19 cellular contexts compared by ENCODE assay signal in genomic region chr6:5833120-5833519, GRCh38.
DNase-seq lines count a peak whose midpoint lies in the region; ATAC-seq and TF ChIP-seq lines count a peak whose summit lies in the region.
"Had no signal": no experiment of that assay in that cellular context is flagged by ENCODE, and none has a peak within 500 bp of the region (broad histone marks: within the 10 kb centered on the region; RNA-seq: fewer than 3 reads in every experiment).

No MANE protein-coding gene starts in this region.

- no peaks in the 10 kb centered on the region for H3K27me3 Mint-ChIP-seq in CD4-positive, alpha-beta T cell
- peaks cover 0 to 2% of the 10 kb centered on the region in 2 donors for H3K27me3 Mint-ChIP-seq in T-cell
- H3K27me3 Mint-ChIP-seq in naive thymus-derived CD8-positive, alpha-beta T cell: no peaks in the 10 kb centered on the region

- intact Hi-C loops in CD4-positive, alpha-beta T cell (cut with DNase I, micrococcal nuclease): no loop called here

- no peak for DNase-seq in CD4-positive, alpha-beta T cell
- DNase-seq in T-cell: no peak
- DNase-seq in naive thymus-derived CD8-positive, alpha-beta T cell: no peak
- no peak for DNase-seq in BE2C
- DNase-seq: C1 segment of cervical spinal cord; DMS79; GDM1; MG63; NCI-H1105; NCI-H1694 treated with DMSO at 0.1 percent for 48 hours; NCI-H69; NK-92 treated with Interleukin-12 subunit alpha and Interleukin-12 subunit beta, amount 100 ng/mL, for 24 hours; SJCRH30 had no signal

- H3K4me3 Mint-ChIP-seq in CD4-positive, alpha-beta T cell: no peak overlapping the region
- peak overlapping the region in 1 of 3 donors; percentile 84 for H3K4me3 Mint-ChIP-seq in T-cell
- peak overlapping the region in 3 of 10 donors; percentile 75 to 84 (median 77) for H3K4me3 Mint-ChIP-seq in naive thymus-derived CD8-positive, alpha-beta T cell
- H3K4me3 Mint-ChIP-seq: GM23338 had no signal

- no peak for ATAC-seq in CD4-positive, alpha-beta T cell (ENCODE audit: poor library complexity)
- ATAC-seq in T-cell (replicated peaks in 1 of 4) (no peak), SK-N-SH treated with all-trans-retinoic acid at 6 μM for 48 hours (no peak), GM21367 (IDR thresholded peaks at IDR 0.05; ENCODE audit: unreplicated experiment) (no peak), HG02840 (IDR thresholded peaks at IDR 0.05; ENCODE audit: low FRiP score, unreplicated experiment) (no peak)
- ATAC-seq in naive thymus-derived CD8-positive, alpha-beta T cell: no peak
- ATAC-seq: GM23338 had no signal

- CTCF ChIA-PET in CD4-positive, alpha-beta T cell (lab: Charles Lee): no interaction called here
- CTCF ChIA-PET in T-cell (lab: Charles Lee): interaction anchor here in 1 of 2 donors (0.7 kb wide), 1 partner anchor 689 kb away, joined by 8 read pairs; no protein-coding TSS in a partner anchor

- H3K36me3 ChIP-seq in BLaER1 (no peaks in the 10 kb centered on the region), BE2C (no peaks in the 10 kb centered on the region)
- H3K36me3 ChIP-seq: MG63, SJCRH30 had no signal

- H3K27me3 ChIP-seq in BLaER1 (no peaks in the 10 kb centered on the region), BE2C (no peaks in the 10 kb centered on the region)
- H3K27me3 ChIP-seq in CD4-positive, alpha-beta T cell (ENCODE audit: control insufficient read depth, insufficient read depth, low read length): no peaks in the 10 kb centered on the region
- H3K27me3 ChIP-seq: MG63, SJCRH30 had no signal

- H3K9ac ChIP-seq in BLaER1: no peak overlapping the region; the same call in 1 of the 2 replicates

- peak overlapping the region; percentile 79 for H3K27ac Mint-ChIP-seq in CD4-positive, alpha-beta T cell
- peak overlapping the region; percentile 94 for H3K27ac Mint-ChIP-seq in T-cell
- H3K27ac Mint-ChIP-seq in naive thymus-derived CD8-positive, alpha-beta T cell: peak overlapping the region in 8 of 10 donors; percentile 87 to 97 (median 92)
- H3K27ac Mint-ChIP-seq: GM23338 had no signal

- no peaks in the 10 kb centered on the region for H4K20me1 ChIP-seq in BLaER1

- H3K4me1 Mint-ChIP-seq in CD4-positive, alpha-beta T cell (ENCODE audit: low read depth): peaks cover 51% of the 10 kb centered on the region
- peaks cover 49 to 63% (median 56%) of the 10 kb centered on the region in 3 donors for H3K4me1 Mint-ChIP-seq in T-cell
- peaks cover 23 to 61% (median 52%) of the 10 kb centered on the region in 4 donors for H3K4me1 Mint-ChIP-seq in naive thymus-derived CD8-positive, alpha-beta T cell

- TF ChIP-seq CTCF in CD4-positive, alpha-beta T cell (IDR thresholded peaks at IDR 0.05): no peak
- no peak for TF ChIP-seq CTCF in BE2C (IDR thresholded peaks at IDR 0.05; ENCODE audit: low read depth, low read length)

- H3K27ac ChIP-seq in BLaER1: peak overlapping the region; percentile 84
- no peak overlapping the region for H3K27ac ChIP-seq in CD4-positive, alpha-beta T cell (ENCODE audit: low read depth, low read length)
- H3K27ac ChIP-seq: RWPE1, SJCRH30 had no signal

- no peaks in the 10 kb centered on the region for H3K36me3 Mint-ChIP-seq in CD4-positive, alpha-beta T cell (ENCODE audit: low read depth)
- H3K36me3 Mint-ChIP-seq in T-cell: no peaks in the 10 kb centered on the region
- H3K36me3 Mint-ChIP-seq in naive thymus-derived CD8-positive, alpha-beta T cell: no peaks in the 10 kb centered on the region

- H3K9me3 ChIP-seq in BLaER1 (peaks cover 13% of the 10 kb centered on the region; the same call in 1 of the 2 replicates), BE2C (no peaks in the 10 kb centered on the region)
- no peaks in the 10 kb centered on the region for H3K9me3 ChIP-seq in CD4-positive, alpha-beta T cell (ENCODE audit: control insufficient read depth, low read length)
- H3K9me3 ChIP-seq: MG63, SJCRH30 had no signal

- H3K4me2 ChIP-seq in BLaER1: peak overlapping the region; percentile 92
- H3K4me2 ChIP-seq: GM23338 had no signal

- POLR2A ChIA-PET in CD4-positive, alpha-beta T cell (lab: Charles Lee): interaction anchor here (0.7 to 1.2 kb wide), 5 partner anchors 18 to 174 kb away, joined by 3 to 4 read pairs (median 3); no protein-coding TSS in a partner anchor
- POLR2A ChIA-PET in T-cell (lab: Charles Lee): no interaction called here
- POLR2A ChIA-PET in naive thymus-derived CD8-positive, alpha-beta T cell (lab: Charles Lee): interaction anchor here (0.7 to 2.2 kb wide), 5 partner anchors 8 to 20 kb away, joined by 3 to 11 read pairs (median 6); no protein-coding TSS in a partner anchor

- peaks cover 62% of the 10 kb centered on the region for H3K4me1 ChIP-seq in BLaER1
- no peaks in the 10 kb centered on the region for H3K4me1 ChIP-seq in BE2C
- H3K4me1 ChIP-seq: SJCRH30 had no signal

- H3K9me3 Mint-ChIP-seq in CD4-positive, alpha-beta T cell: no peaks in the 10 kb centered on the region
- H3K9me3 Mint-ChIP-seq in T-cell: no peaks in the 10 kb centered on the region
- peaks cover 0 to 4% (median 0%) of the 10 kb centered on the region in 9 donors for H3K9me3 Mint-ChIP-seq in naive thymus-derived CD8-positive, alpha-beta T cell

- H3K4me3 ChIP-seq in BLaER1 (no peak overlapping the region), BE2C (ENCODE audit: low read depth, low read length) (no peak overlapping the region)
- H3K4me3 ChIP-seq: GM23338, MG63, SJCRH30 had no signal

TF ChIP-seq in SK-N-SH treated with all-trans-retinoic acid at 6 μM for 48 hours, 23 proteins besides CTCF, POLR2A, EP300 and RAD21:
- TF ChIP-seq ZC3H10 (CRISPR knock-in tag; IDR thresholded peaks at IDR 0.05): no peak
- no peak for TF ChIP-seq ESRRG (CRISPR knock-in tag; IDR thresholded peaks at IDR 0.05)
- TF ChIP-seq PPARA (CRISPR knock-in tag; IDR thresholded peaks at IDR 0.05; ENCODE audit: borderline replicate concordance): no peak
- no peak for TF ChIP-seq RARB (CRISPR knock-in tag; IDR thresholded peaks at IDR 0.05)
- no peak for TF ChIP-seq CSRNP3 (CRISPR knock-in tag; IDR thresholded peaks at IDR 0.05)
- no peak for TF ChIP-seq OSR1 (CRISPR knock-in tag; IDR thresholded peaks at IDR 0.05)
- no peak for TF ChIP-seq ZNF70 (CRISPR knock-in tag; IDR thresholded peaks at IDR 0.05)
- no peak for TF ChIP-seq BACH2 (CRISPR knock-in tag; IDR thresholded peaks at IDR 0.05; ENCODE audit: borderline replicate concordance)
- TF ChIP-seq PATZ1 (CRISPR knock-in tag; IDR thresholded peaks at IDR 0.05; ENCODE audit: borderline replicate concordance): no peak
- no peak for TF ChIP-seq ZFP30 (CRISPR knock-in tag; IDR thresholded peaks at IDR 0.05)
- no peak for TF ChIP-seq TSHZ2 (CRISPR knock-in tag; IDR thresholded peaks at IDR 0.05)
- no peak for TF ChIP-seq GLIS3 (CRISPR knock-in tag; IDR thresholded peaks at IDR 0.05)
- TF ChIP-seq TOX (CRISPR knock-in tag; IDR thresholded peaks at IDR 0.05; ENCODE audit: borderline replicate concordance): no peak
- TF ChIP-seq ZNF8 (CRISPR knock-in tag; IDR thresholded peaks at IDR 0.05): no peak

Comparison
In these comparisons a context has a peak if more than half of its experiments do, and no peak if none do; other contexts are left out.
1. POLR2A ChIA-PET loops: an anchor here in CD4-positive, alpha-beta T cell (0.7 to 1.2 kb wide) and naive thymus-derived CD8-positive, alpha-beta T cell (0.7 to 2.2 kb wide); none called in T-cell.